Comparison of ENCODE assay signal across 19 cellular contexts in the genomic region with DNA sequence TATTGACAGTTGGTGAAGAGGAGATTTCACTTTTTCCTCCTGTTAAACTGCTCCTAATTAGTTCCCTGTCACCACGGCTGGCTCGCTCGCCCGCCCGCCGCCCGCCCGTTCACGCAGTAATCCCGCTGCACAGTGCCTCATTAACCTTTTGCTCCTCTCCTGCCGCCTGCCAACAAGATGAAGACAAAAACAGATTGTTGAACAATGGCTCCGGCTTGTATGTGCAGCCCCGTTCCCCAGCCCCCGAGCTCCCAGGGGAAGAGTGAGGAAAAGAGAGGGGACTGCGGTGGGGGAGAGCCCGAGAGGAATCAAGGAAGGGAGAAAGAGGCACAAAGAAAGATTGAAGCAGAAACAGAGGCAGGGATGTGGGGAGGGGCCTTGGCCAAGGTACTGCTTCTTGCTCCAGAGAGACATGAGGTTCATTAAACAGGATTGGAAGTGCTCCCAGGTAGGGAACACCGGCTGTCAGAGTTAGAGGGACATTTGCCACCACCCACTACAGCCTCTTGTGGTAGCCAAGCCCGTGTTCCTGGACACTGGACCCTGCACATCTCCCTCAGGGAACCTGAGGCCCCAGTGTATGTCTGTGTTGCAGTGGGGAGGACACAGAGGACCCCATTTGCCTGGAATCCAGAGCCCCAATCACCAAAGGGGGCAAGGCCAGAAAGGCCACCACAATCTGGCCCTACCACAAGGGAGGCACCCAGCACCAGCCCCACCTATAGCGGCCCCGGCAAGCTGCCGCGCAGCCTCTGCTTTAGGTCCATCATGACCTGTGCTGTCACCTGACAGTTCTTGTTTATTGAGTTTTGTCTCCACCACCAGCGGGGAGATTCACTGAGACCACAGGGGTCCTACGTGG. TPM values are rescaled to one million over a fixed set of nuclear protein-coding genes. Genes with fewer than 3 reads are reported as not detected.
A peak's percentile ranks its signal among the peaks of the same experiment; 100 is the strongest.
DNase-seq lines count a peak whose midpoint lies in the region; ATAC-seq and TF ChIP-seq lines count a peak whose summit lies in the region.
"Had no signal": no experiment of that assay in that cellular context is flagged by ENCODE, and none has a peak within 500 bp of the region (broad histone marks: within the 10 kb centered on the region; RNA-seq: fewer than 3 reads in every experiment).

No MANE protein-coding gene starts in this region.

- H3K36me3 Mint-ChIP-seq in T-helper 1 cell treated with Interleukin-12 subunit alpha and Interleukin-12 subunit beta and Interleukin-4 antibody, amounts not matched to agents 30 μg/mL and 1 μg/mL, for 36 hours (ENCODE audit: low read depth) = peaks cover 4% of the 10 kb centered on the region
- H3K36me3 Mint-ChIP-seq in central memory CD8-positive, alpha-beta T cell (ENCODE audit: insufficient read depth) = peaks cover 4% of the 10 kb centered on the region
- no peaks in the 10 kb centered on the region for H3K36me3 Mint-ChIP-seq in natural killer cell
- H3K36me3 Mint-ChIP-seq in naive thymus-derived CD8-positive, alpha-beta T cell = peaks cover 0 to 4% (median 0%) of the 10 kb centered on the region in 3 donors

- DNase-seq in T-helper 1 cell (no peak), COR-L47 (lab: John Stamatoyannopoulos, UW) (peak; percentile 33), natural killer cell (no peak), 8988T (no peak)
- DNase-seq in central memory CD8-positive, alpha-beta T cell (ENCODE audit: low spot score in 2 of 2) = no peak
- no peak for DNase-seq in naive thymus-derived CD8-positive, alpha-beta T cell
- no peak for DNase-seq in activated CD4-positive, alpha-beta T cell treated with anti-CD3 and anti-CD28 coated beads for 1 hour
- DNase-seq: activated T-cell treated with anti-CD3 and anti-CD28 coated beads, Interleukin-2, amount 50 U/mL, for 48 hours; adrenal gland; NCI-H1092; SHP77 treated with DMSO at 0.1 percent for 48 hours; stimulated activated CD4-positive, alpha-beta T cell treated with anti-CD3 and anti-CD28 coated beads, Interleukin-4, amount 100 ng/mL, for 4 hours; stimulated activated CD8-positive, alpha-beta memory T cell treated with anti-CD3 and anti-CD28 coated beads, Interleukin-4, amount 100 ng/mL, for 48 hours had no signal

- POLR2A ChIA-PET in naive thymus-derived CD8-positive, alpha-beta T cell (lab: Charles Lee) = no interaction called here

- no peak for ATAC-seq in central memory CD8-positive, alpha-beta T cell (replicated peaks; ENCODE audit: extremely low read depth, poor library complexity, severe bottlenecking)
- ATAC-seq in natural killer cell = no peak
- no peak for ATAC-seq in naive thymus-derived CD8-positive, alpha-beta T cell
- ATAC-seq: esophagus mucosa had no signal

- peak overlapping the region; percentile 58 for H3K27ac Mint-ChIP-seq in T-helper 1 cell treated with Interleukin-12 subunit alpha and Interleukin-12 subunit beta and Interleukin-4 antibody, amounts not matched to agents 30 μg/mL and 1 μg/mL, for 36 hours
- no peak overlapping the region for H3K27ac Mint-ChIP-seq in central memory CD8-positive, alpha-beta T cell (ENCODE audit: low read depth)
- H3K27ac Mint-ChIP-seq in natural killer cell = peak overlapping the region; percentile 89 to 97
- H3K27ac Mint-ChIP-seq in naive thymus-derived CD8-positive, alpha-beta T cell = peak overlapping the region in 3 of 10 donors; percentile 17 to 74 (median 61)

- H3K4me1 Mint-ChIP-seq in T-helper 1 cell treated with Interleukin-12 subunit alpha and Interleukin-12 subunit beta and Interleukin-4 antibody, amounts not matched to agents 30 μg/mL and 1 μg/mL, for 36 hours (ENCODE audit: low read depth) = peaks cover 39% of the 10 kb centered on the region
- peaks cover 63% of the 10 kb centered on the region for H3K4me1 Mint-ChIP-seq in central memory CD8-positive, alpha-beta T cell
- H3K4me1 Mint-ChIP-seq in natural killer cell = peaks cover 53 to 70% of the 10 kb centered on the region in 2 donors
- H3K4me1 Mint-ChIP-seq in naive thymus-derived CD8-positive, alpha-beta T cell = peaks cover 17 to 36% (median 33%) of the 10 kb centered on the region in 4 donors

- intact Hi-C loops in natural killer cell (cut with micrococcal nuclease) = no loop called here

- TF ChIP-seq CTCF in natural killer cell (IDR thresholded peaks at IDR 0.05) = no peak

- H3K4me3 Mint-ChIP-seq in T-helper 1 cell treated with Interleukin-12 subunit alpha and Interleukin-12 subunit beta and Interleukin-4 antibody, amounts not matched to agents 30 μg/mL and 1 μg/mL, for 36 hours = peak overlapping the region; percentile 34
- H3K4me3 Mint-ChIP-seq in central memory CD8-positive, alpha-beta T cell = peak overlapping the region; percentile 87
- H3K4me3 Mint-ChIP-seq in natural killer cell = peak overlapping the region; percentile 91
- H3K4me3 Mint-ChIP-seq in naive thymus-derived CD8-positive, alpha-beta T cell = peak overlapping the region in 4 of 10 donors; percentile 1 to 53 (median 42)

- no peaks in the 10 kb centered on the region for H3K27me3 Mint-ChIP-seq in T-helper 1 cell treated with Interleukin-12 subunit alpha and Interleukin-12 subunit beta and Interleukin-4 antibody, amounts not matched to agents 30 μg/mL and 1 μg/mL, for 36 hours (ENCODE audit: low read depth)
- no peaks in the 10 kb centered on the region for H3K27me3 Mint-ChIP-seq in central memory CD8-positive, alpha-beta T cell
- H3K27me3 Mint-ChIP-seq in natural killer cell (ENCODE audit: low read depth in 2 of 2) = no peaks in the 10 kb centered on the region
- H3K27me3 Mint-ChIP-seq in naive thymus-derived CD8-positive, alpha-beta T cell = no peaks in the 10 kb centered on the region

- no peaks in the 10 kb centered on the region for H3K9me3 Mint-ChIP-seq in T-helper 1 cell treated with Interleukin-12 subunit alpha and Interleukin-12 subunit beta and Interleukin-4 antibody, amounts not matched to agents 30 μg/mL and 1 μg/mL, for 36 hours
- no peaks in the 10 kb centered on the region for H3K9me3 Mint-ChIP-seq in central memory CD8-positive, alpha-beta T cell
- no peaks in the 10 kb centered on the region for H3K9me3 Mint-ChIP-seq in natural killer cell
- peaks cover 0 to 2% (median 0%) of the 10 kb centered on the region in 9 donors for H3K9me3 Mint-ChIP-seq in naive thymus-derived CD8-positive, alpha-beta T cell

RNA-seq across cellular contexts. Expression of a gene that starts 38.1 kb away (rescaled TPM):
- total RNA-seq in natural killer cell = not detected
- not detected for total RNA-seq in naive thymus-derived CD8-positive, alpha-beta T cell
- polyA plus RNA-seq in naive thymus-derived CD8-positive, alpha-beta T cell = not detected
- total RNA-seq: esophagus mucosa, glomerular endothelial cell, myocyte, smooth muscle cell, suprapubic skin had no signal
- polyA plus RNA-seq: smooth muscle cell had no signal
